ENCODE assay signal across 9 cellular contexts in genomic region chr10:23412223-23412622, GRCh38. TPM values are rescaled to one million over a fixed set of nuclear protein-coding genes. Genes with fewer than 3 reads are reported as not detected.
DNase-seq lines count a peak whose midpoint lies in the region; ATAC-seq lines count a peak whose summit lies in the region.
"Had no signal": no experiment of that assay in that cellular context is flagged by ENCODE, and none has a peak within 500 bp of the region (broad histone marks: within the 10 kb centered on the region; RNA-seq: fewer than 3 reads in every experiment).

No MANE protein-coding gene starts in this region.

- peaks cover 2% of the 10 kb centered on the region for H3K36me3 Mint-ChIP-seq in activated naive CD8-positive, alpha-beta T cell treated with anti-CD3 and anti-CD28 coated beads, Interleukin-2, amount 50 U/mL, for 24 hours (ENCODE audit: low read depth)

- DNase-seq in SIG-M5 treated with dmso at 0.1 percent for 504 hours (lab: John Stamatoyannopoulos, UW; ENCODE audit: unreplicated experiment), result peak; percentile 43
- no peak for DNase-seq in SIG-M5 (lab: John Stamatoyannopoulos, UW)
- peak; percentile 9 for DNase-seq in activated naive CD8-positive, alpha-beta T cell treated with anti-CD3 and anti-CD28 coated beads, Interleukin-2, amount 50 U/mL, for 24 hours
- no peak for DNase-seq in sciatic nerve (ENCODE audit: low spot score)
- no peak for DNase-seq in islet precursor cell
- DNase-seq in NCI-H146 treated with DMSO at 0.1 percent for 48 hours (lab: John Stamatoyannopoulos, UW; ENCODE audit: unreplicated experiment), result no peak
- DNase-seq: 8988T had no signal

- no peaks in the 10 kb centered on the region for H3K9me3 Mint-ChIP-seq in activated naive CD8-positive, alpha-beta T cell treated with anti-CD3 and anti-CD28 coated beads, Interleukin-2, amount 50 U/mL, for 24 hours

- intact Hi-C loops in sciatic nerve (cut with DNase I), result loop anchor here (5.0 kb wide), 1 partner anchor 35 kb away; no protein-coding TSS in a partner anchor

- H3K27me3 Mint-ChIP-seq in activated naive CD8-positive, alpha-beta T cell treated with anti-CD3 and anti-CD28 coated beads, Interleukin-2, amount 50 U/mL, for 24 hours, result peaks cover 5% of the 10 kb centered on the region

- ATAC-seq in HG03378 (IDR thresholded peaks at IDR 0.05; ENCODE audit: unreplicated experiment) (peak; percentile 30), sciatic nerve (peak; percentile 26), HG03175 (IDR thresholded peaks at IDR 0.05; ENCODE audit: unreplicated experiment) (no peak)
- ATAC-seq in activated naive CD8-positive, alpha-beta T cell treated with anti-CD3 and anti-CD28 coated beads, Interleukin-2, amount 50 U/mL, for 24 hours, result peak; percentile 94

- peak overlapping the region; percentile 96 for H3K27ac Mint-ChIP-seq in activated naive CD8-positive, alpha-beta T cell treated with anti-CD3 and anti-CD28 coated beads, Interleukin-2, amount 50 U/mL, for 24 hours

- H3K4me1 Mint-ChIP-seq in activated naive CD8-positive, alpha-beta T cell treated with anti-CD3 and anti-CD28 coated beads, Interleukin-2, amount 50 U/mL, for 24 hours, result peaks cover 34% of the 10 kb centered on the region

- peak overlapping the region; percentile 54 for H3K4me3 Mint-ChIP-seq in activated naive CD8-positive, alpha-beta T cell treated with anti-CD3 and anti-CD28 coated beads, Interleukin-2, amount 50 U/mL, for 24 hours

RNA-seq across cellular contexts. Expression of gene OTUD1, which starts 26.7 kb away (rescaled TPM):
- total RNA-seq in sciatic nerve, result 33.9 TPM

Comparison
In these comparisons a context has a peak if more than half of its experiments do, and no peak if none do; other contexts are left out.
1. DNase-seq: peak in SIG-M5 treated with dmso at 0.1 percent for 504 hours (single experiment) and activated naive CD8-positive, alpha-beta T cell treated with anti-CD3 and anti-CD28 coated beads, Interleukin-2, amount 50 U/mL, for 24 hours (single experiment); none in SIG-M5 (single experiment), sciatic nerve (single experiment), islet precursor cell (single experiment) and NCI-H146 treated with DMSO at 0.1 percent for 48 hours (single experiment).